ENCODE assay signal across 24 cellular contexts in genomic region chr19:43501661-43502418, GRCh38. TPM values are rescaled to one million over a fixed set of nuclear protein-coding genes. Genes with fewer than 3 reads are reported as not detected.
DNase-seq lines count a peak whose midpoint lies in the region; ATAC-seq, FAIRE-seq and TF ChIP-seq lines count a peak whose summit lies in the region.
"Had no signal": no experiment of that assay in that cellular context is flagged by ENCODE, and none has a peak within 500 bp of the region (broad histone marks: within the 10 kb centered on the region; RNA-seq: fewer than 3 reads in every experiment).

No MANE protein-coding gene starts in this region.

- H2AK5ac ChIP-seq in H1 (ENCODE audit: low read depth, low read length) = no peak overlapping the region
- H2AK5ac ChIP-seq in mesendoderm (ENCODE audit: low read length) = no peak overlapping the region

- no peak for TF ChIP-seq CTCF in H1 (IDR thresholded peaks at IDR 0.05; ENCODE audit: control extremely low read depth in 1 of 3, insufficient read depth in 1 of 3, low read depth in 1 of 3, low read length in 3 of 3)

- TF ChIP-seq RAD21 in H1 (IDR thresholded peaks at IDR 0.05 in 1 of 2, conservative IDR thresholded peaks at IDR 0.05 in 1 of 2; ENCODE audit: low read depth in 2 of 2, low read length in 2 of 2) = no peak

- H4K20me1 ChIP-seq in H1 (replicated peaks in 1 of 2; ENCODE audit: control insufficient read depth in 1 of 2, insufficient read depth in 2 of 2, low read length in 2 of 2) = peaks cover 0 to 2% of the 10 kb centered on the region in 2 experiments

- H2BK20ac ChIP-seq in H1 (ENCODE audit: low read length) = no peak overlapping the region

- H3K27ac ChIP-seq in right cardiac atrium (ENCODE audit: low read length) (no peak overlapping the region), H1 (ENCODE audit: low read depth, low read length) (no peak overlapping the region), mesendoderm (ENCODE audit: low read depth, low read length) (no peak overlapping the region)
- H3K27ac ChIP-seq: A549, adrenal gland, lower lobe of right lung, upper lobe of right lung had no signal

- CTCF ChIA-PET in H1 (lab: Charles Lee; ENCODE audit: partially characterized antibody) = interaction anchor here (0.7 to 1.4 kb wide), 11 partner anchors 18 to 92 kb away, joined by 3 to 6 read pairs (median 3); partner anchors contain the start of gene LYPD3

- no peak overlapping the region for H3K4ac ChIP-seq in H1 (replicated peaks; ENCODE audit: insufficient read length, low read depth, low read length)
- no peak overlapping the region for H3K4ac ChIP-seq in mesendoderm (ENCODE audit: low read depth, low read length)

- H3K23me2 ChIP-seq in H1 (ENCODE audit: low read depth, low read length) = peaks cover 18% of the 10 kb centered on the region; the same call in 1 of the 2 replicates

- 68% methylated on average over 43 of the region's 43 CpGs for WGBS in right cardiac atrium
- WGBS in H1 (ENCODE audit: extremely low coverage in 1 of 2, insufficient coverage in 1 of 2, insufficient read length in 1 of 2, insufficient replicate concordance in 2 of 2, low coverage in 1 of 2, low lambda C conversion rate in 2 of 2, missing lambda C conversion rate in 1 of 2), 2 experiments = 7% methylated on average over 42 of the region's 43 CpGs; no CpG with 5 or more reads in 1 of the 2 experiments
- WGBS in mesendoderm (ENCODE audit: extremely low coverage, insufficient coverage, low lambda C conversion rate) = no CpG with 5 or more reads among the region's 43 CpGs

- H3K79me1 ChIP-seq in H1 (ENCODE audit: low read depth, low read length) = no peaks in the 10 kb centered on the region
- H3K79me1 ChIP-seq in mesendoderm (ENCODE audit: low read length) = no peaks in the 10 kb centered on the region

- peak overlapping the region; percentile 82 for H4K8ac ChIP-seq in H1 (ENCODE audit: extremely low read depth, insufficient read depth, low read length)
- H4K8ac ChIP-seq in mesendoderm (ENCODE audit: low read depth, low read length) = no peak overlapping the region

- intact Hi-C loops in right cardiac atrium (cut with DNase I) (loop anchor here in 2 of 4 donors (5.0 kb wide), 1 partner anchor 40 kb away; no protein-coding TSS in a partner anchor), cardiac septum (cut with DNase I) (loop anchor here (5.0 kb wide), 1 partner anchor 40 kb away; no protein-coding TSS in a partner anchor)

- H2AFZ ChIP-seq in H1 (ENCODE audit: low read length) = peak overlapping the region; percentile 65; the same call in 1 of the 2 replicates

- peaks cover 0 to 4% (median 1%) of the 10 kb centered on the region in 4 experiments; a peak in 1 of 8 replicates for H3K36me3 ChIP-seq in H1 (ENCODE audit: control insufficient read depth in 2 of 4, insufficient read depth in 4 of 4, low read length in 3 of 4)
- H3K36me3 ChIP-seq in mesendoderm (ENCODE audit: control insufficient read depth, insufficient read depth, low read length) = no peaks in the 10 kb centered on the region

- POLR2A ChIA-PET in H1 (lab: Charles Lee; ENCODE audit: partially characterized antibody) = interaction anchor here (0.7 to 1.4 kb wide), 9 partner anchors 9 to 41 kb away, joined by 3 to 6 read pairs (median 3); no protein-coding TSS in a partner anchor

- H3K56ac ChIP-seq in H1 (replicated peaks; ENCODE audit: insufficient read length, low read depth, low read length) = no peak overlapping the region
- H3K56ac ChIP-seq in mesendoderm (ENCODE audit: low read length) = peak overlapping the region; percentile 58

- H3K18ac ChIP-seq in H1 (ENCODE audit: extremely low read depth, low read length) = peak overlapping the region; percentile 90
- H3K18ac ChIP-seq in mesendoderm (ENCODE audit: low read length) = no peak overlapping the region

- H3K27me3 ChIP-seq in right cardiac atrium (ENCODE audit: control insufficient read depth, insufficient read depth) (no peaks in the 10 kb centered on the region), H1 (replicated peaks in 1 of 4; ENCODE audit: control insufficient read depth in 3 of 4, extremely low read depth in 1 of 4, insufficient read depth in 3 of 4, low read length in 3 of 4) (peaks cover 3 to 16% (median 14%) of the 10 kb centered on the region in 4 experiments), mesendoderm (ENCODE audit: insufficient read depth, low read length, poor library complexity) (peaks cover 4% of the 10 kb centered on the region)
- H3K27me3 ChIP-seq: adrenal gland, upper lobe of right lung had no signal

- H2BK120ac ChIP-seq in H1 (replicated peaks; ENCODE audit: low read depth, low read length) (no peak overlapping the region), mesendoderm (ENCODE audit: low read depth, low read length) (no peak overlapping the region)

- no peak overlapping the region for H3K4me3 ChIP-seq in right cardiac atrium (ENCODE audit: low read length)
- H3K4me3 ChIP-seq in H1 (ENCODE audit: extremely low read depth in 1 of 4, insufficient read depth in 2 of 4, low read depth in 3 of 4, low read length in 4 of 4) = peak overlapping the region; percentile 65 to 70 (median 68)
- peak overlapping the region; percentile 4 for H3K4me3 ChIP-seq in mesendoderm (ENCODE audit: low read length)
- H3K4me3 ChIP-seq: A549, adrenal gland, lower lobe of right lung, upper lobe of right lung had no signal

- H3K23ac ChIP-seq in H1 (ENCODE audit: insufficient read length) (no peak overlapping the region), mesendoderm (ENCODE audit: low read length) (no peak overlapping the region)

- H3K9me3 ChIP-seq in right cardiac atrium (ENCODE audit: control insufficient read depth, low read length) (no peaks in the 10 kb centered on the region), H1 (ENCODE audit: insufficient read depth in 2 of 2, low read depth in 1 of 2, low read length in 1 of 2) (no peaks in the 10 kb centered on the region)
- H3K9me3 ChIP-seq: A549, adrenal gland, lower lobe of right lung, upper lobe of right lung had no signal

- peak overlapping the region; percentile 60 for H4K91ac ChIP-seq in H1 (replicated peaks; ENCODE audit: insufficient read length, low read length)

- TF ChIP-seq EP300 in H1 (IDR thresholded peaks at IDR 0.05; ENCODE audit: borderline replicate concordance in 1 of 2, low read depth in 2 of 2, low read length in 2 of 2) = peak in 1 of 2 experiments; percentile 15; a peak in 1 of 3 replicates

- H3K79me2 ChIP-seq in H1 (ENCODE audit: control insufficient read depth in 1 of 2, insufficient read depth in 2 of 2, low read length in 2 of 2) (no peaks in the 10 kb centered on the region), mesendoderm (ENCODE audit: control insufficient read depth, insufficient read depth, low read length) (no peaks in the 10 kb centered on the region)

- peak overlapping the region in 3 of 4 experiments; percentile 5 to 65 (median 49); a peak in 5 of 7 replicates for H3K9ac ChIP-seq in H1 (replicated peaks in 1 of 4; ENCODE audit: extremely low read depth in 1 of 4, low read depth in 3 of 4, low read length in 3 of 4)
- peak overlapping the region; percentile 47 for H3K9ac ChIP-seq in mesendoderm (ENCODE audit: low read length)

- no peak overlapping the region for H3K14ac ChIP-seq in H1 (ENCODE audit: insufficient read length)

- no peak for FAIRE-seq in H1 (lab: Jason Lieb, UNC)
- no peak for FAIRE-seq in GM12891 (lab: Jason Lieb, UNC)
- FAIRE-seq: A549, HepG2 had no signal

- TF ChIP-seq POLR2A in H1 (IDR thresholded peaks at IDR 0.05; ENCODE audit: control extremely low read depth in 1 of 2, low read depth in 2 of 2, low read length in 2 of 2) = peak in 1 of 2 experiments; percentile 10; a peak in 1 of 3 replicates
- TF ChIP-seq POLR2A in GM12891 (IDR thresholded peaks at IDR 0.05; ENCODE audit: low read depth, low read length) = no peak

- peak overlapping the region; percentile 84; the same call in 1 of the 2 replicates for H2BK12ac ChIP-seq in H1 (ENCODE audit: low read depth, low read length)

- H3K4me2 ChIP-seq in H1 (ENCODE audit: insufficient read depth in 1 of 2, low read depth in 2 of 2, low read length in 2 of 2) (peak overlapping the region; percentile 74 to 91), mesendoderm (ENCODE audit: low read length) (peak overlapping the region; percentile 57)

- no peak for ATAC-seq in right cardiac atrium
- ATAC-seq: A549; HepG2; lower lobe of right lung; naive thymus-derived CD8-positive, alpha-beta T cell; T-helper 17 cell; upper lobe of right lung had no signal

- H3K4me1 ChIP-seq in right cardiac atrium (ENCODE audit: control insufficient read depth, insufficient read depth, low read length) (peaks cover 3% of the 10 kb centered on the region), H1 (replicated peaks in 1 of 4; ENCODE audit: control insufficient read depth in 3 of 4, insufficient read depth in 4 of 4, low read length in 3 of 4) (peaks cover 0 to 6% (median 0%) of the 10 kb centered on the region in 4 experiments; a peak in 1 of 7 replicates), mesendoderm (ENCODE audit: control insufficient read depth, low read depth, low read length) (peaks cover 2% of the 10 kb centered on the region)

- DNase-seq in right cardiac atrium (peak in 2 of 3 donors; percentile 26 to 69), cardiac septum (ENCODE audit: low spot score) (no peak), H1 (ENCODE audit: low read depth in 1 of 2, low spot score in 2 of 2) (peak; percentile 43 to 83), mesendoderm (peak; percentile 73), GM12891 (ENCODE audit: insufficient read length, low spot score) (no peak), cortex of kidney (lab: John Stamatoyannopoulos, UW) (no peak), NCI-H1092 (lab: John Stamatoyannopoulos, UW) (no peak)
- no peak for DNase-seq in activated CD4-positive, CD25-positive, alpha-beta regulatory T cell treated with anti-CD3 and anti-CD28 coated beads, Interleukin-2, amount 50 U/mL, for 72 hours
- DNase-seq: activated B cell treated with CpG ODN at 0.5 μM for 24 hours; CD4-positive, CD25-positive, alpha-beta regulatory T cell; cerebellar nuclear complex; DND-41; foreskin fibroblast; lower lobe of right lung; naive thymus-derived CD8-positive, alpha-beta T cell; NCI-H2029; NCI-H524; SIG-M5; stimulated activated naive CD4-positive, alpha-beta T cell treated with Interleukin-2 at 50 U/mL for 16 hours; T-helper 17 cell; upper lobe of right lung had no signal

- H4K5ac ChIP-seq in H1 (ENCODE audit: insufficient read length, low read depth, low read length) = no peak overlapping the region
- no peak overlapping the region for H4K5ac ChIP-seq in mesendoderm (ENCODE audit: low read length)

- H2BK15ac ChIP-seq in H1 (ENCODE audit: low read length) = no peak overlapping the region
- H2BK15ac ChIP-seq in mesendoderm (replicated peaks; ENCODE audit: low read depth) = no peak overlapping the region

- H2BK5ac ChIP-seq in H1 (ENCODE audit: low read depth, low read length) (peak overlapping the region; percentile 49; the same call in 1 of the 2 replicates), mesendoderm (ENCODE audit: low read length) (no peak overlapping the region)

RNA-seq across cellular contexts. Expression of gene PHLDB3, which starts 2.7 kb away (rescaled TPM):
- total RNA-seq in right cardiac atrium (10 to 100 TPM in 2 of 4 donors, 1 to 10 TPM in 2; 6.3 to 11.4 (median 8.7) TPM), cardiac septum (7.3 TPM)
- polyA plus RNA-seq in right cardiac atrium (6.9 TPM), H1 (2011; rRNA removed) (4.0 and 6.5 TPM in 2 replicates)
- total RNA-seq in H1 (2021; fragmentation: NEBNext Ultra II Directional; extraction: Animal tissue kit (Norgen Biotek cat#: 25700)) = 7.5 and 8.5 TPM in 2 replicates
- polyA plus RNA-seq in H1 (2011; cell fraction: cytosol; rRNA removed) = 6.4 TPM
- polyA plus RNA-seq in H1 (2011; cell fraction: nucleus; rRNA removed) = 15.0 TPM
- 4.4 to 7.9 TPM (median 7.4 TPM) in 4 replicates for polyA plus RNA-seq in H1 (2012, experiment 1 of 2)
- polyA plus RNA-seq in H1 (2012, experiment 2 of 2) = 4.7 TPM
- 5.8 TPM for polyA plus RNA-seq in H1 (2013, experiment 1 of 2)
- polyA plus RNA-seq in H1 (2013, experiment 2 of 2) = 6.0 TPM
- 3.1 and 3.2 TPM in 2 replicates for polyA minus RNA-seq in H1 (2011; rRNA and poly(A)+ RNA removed)
- polyA minus RNA-seq in H1 (2011; cell fraction: cytosol; rRNA and poly(A)+ RNA removed) = 6.4 TPM
- polyA minus RNA-seq in H1 (2011; cell fraction: nucleus; rRNA and poly(A)+ RNA removed) = 9.0 TPM
- polyA plus RNA-seq in mesendoderm (2013, experiment 1 of 2) = 2.3 TPM
- polyA plus RNA-seq in mesendoderm (2013, experiment 2 of 2) = 2.3 TPM
- polyA plus RNA-seq in GM12891 (2012; ENCODE audit: low read depth, missing spikeins) = 13.1 TPM

RNA-seq across cellular contexts. Expression of gene ETHE1, which starts 25.2 kb away (rescaled TPM):
- total RNA-seq in right cardiac atrium (10 to 100 TPM; 12.6 to 18.2 (median 14.9) TPM), cardiac septum (12.2 TPM)
- polyA plus RNA-seq in right cardiac atrium (14.1 TPM), H1 (2011; rRNA removed) (92.7 and 96.0 TPM in 2 replicates)
- total RNA-seq in H1 (2021; fragmentation: NEBNext Ultra II Directional; extraction: Animal tissue kit (Norgen Biotek cat#: 25700)) = 18.6 and 19.9 TPM in 2 replicates
- 53.2 TPM for polyA plus RNA-seq in H1 (2011; cell fraction: cytosol; rRNA removed)
- polyA plus RNA-seq in H1 (2011; cell fraction: nucleus; rRNA removed) = 79.8 TPM
- polyA plus RNA-seq in H1 (2012, experiment 1 of 2) = 17.1 to 36.3 TPM (median 33.6 TPM) in 4 replicates
- 32.6 TPM for polyA plus RNA-seq in H1 (2012, experiment 2 of 2)
- polyA plus RNA-seq in H1 (2013, experiment 1 of 2) = 38.2 TPM
- 32.9 TPM for polyA plus RNA-seq in H1 (2013, experiment 2 of 2)
- 30.1 and 31.6 TPM in 2 replicates for polyA minus RNA-seq in H1 (2011; rRNA and poly(A)+ RNA removed)
- 15.7 TPM for polyA minus RNA-seq in H1 (2011; cell fraction: cytosol; rRNA and poly(A)+ RNA removed)
- polyA minus RNA-seq in H1 (2011; cell fraction: nucleus; rRNA and poly(A)+ RNA removed) = 10.8 TPM
- polyA plus RNA-seq in mesendoderm (2013, experiment 1 of 2) = 6.7 TPM
- 6.7 TPM for polyA plus RNA-seq in mesendoderm (2013, experiment 2 of 2)
- 91.9 TPM for polyA plus RNA-seq in GM12891 (2012; ENCODE audit: low read depth, missing spikeins)

RNA-seq across cellular contexts. Expression of gene ZNF575, which starts 31.1 kb away (rescaled TPM):
- total RNA-seq in right cardiac atrium (1 to 10 TPM; 1.4 to 3.2 (median 2.4) TPM), cardiac septum (1.7 TPM)
- polyA plus RNA-seq in right cardiac atrium (0.97 TPM), H1 (2011; rRNA removed) (0.05 and 0.16 TPM in 2 replicates)
- total RNA-seq in H1 (2021; fragmentation: NEBNext Ultra II Directional; extraction: Animal tissue kit (Norgen Biotek cat#: 25700)) = not detected in 2 replicates
- not detected for polyA plus RNA-seq in H1 (2011; cell fraction: cytosol; rRNA removed)
- polyA plus RNA-seq in H1 (2011; cell fraction: nucleus; rRNA removed) = 0.10 TPM
- 0.25 to 0.71 TPM (median 0.55 TPM) in 4 replicates for polyA plus RNA-seq in H1 (2012, experiment 1 of 2)
- 0.16 TPM for polyA plus RNA-seq in H1 (2012, experiment 2 of 2)
- 0.28 TPM for polyA plus RNA-seq in H1 (2013, experiment 1 of 2)
- polyA plus RNA-seq in H1 (2013, experiment 2 of 2) = 0.20 TPM
- polyA minus RNA-seq in H1 (2011; rRNA and poly(A)+ RNA removed) = not detected in 2 replicates
- polyA minus RNA-seq in H1 (2011; cell fraction: cytosol; rRNA and poly(A)+ RNA removed) = not detected
- polyA minus RNA-seq in H1 (2011; cell fraction: nucleus; rRNA and poly(A)+ RNA removed) = 0.30 TPM
- 0.13 TPM for polyA plus RNA-seq in mesendoderm (2013, experiment 1 of 2)
- 0.27 TPM for polyA plus RNA-seq in mesendoderm (2013, experiment 2 of 2)
- polyA plus RNA-seq in GM12891 (2012; ENCODE audit: low read depth, missing spikeins) = 1.8 TPM

RNA-seq across cellular contexts. Expression of gene LYPD3, which starts 36.4 kb away (rescaled TPM):
- total RNA-seq in right cardiac atrium = 1 to 10 TPM in 1 of 4 donors, under 1 TPM in 3; 0.53 to 1.5 (median 0.75) TPM
- polyA plus RNA-seq in right cardiac atrium = 0.97 TPM
- total RNA-seq in cardiac septum = not detected
- total RNA-seq in H1 (2021; fragmentation: NEBNext Ultra II Directional; extraction: Animal tissue kit (Norgen Biotek cat#: 25700)) = 4.0 and 4.1 TPM in 2 replicates
- polyA plus RNA-seq in H1 (2011; rRNA removed) = 16.4 and 18.4 TPM in 2 replicates
- 7.3 TPM for polyA plus RNA-seq in H1 (2011; cell fraction: cytosol; rRNA removed)
- 10.4 TPM for polyA plus RNA-seq in H1 (2011; cell fraction: nucleus; rRNA removed)
- polyA plus RNA-seq in H1 (2012, experiment 1 of 2) = 4.2 to 7.0 TPM (median 5.4 TPM) in 4 replicates
- polyA plus RNA-seq in H1 (2012, experiment 2 of 2) = 5.2 TPM
- polyA plus RNA-seq in H1 (2013, experiment 1 of 2) = 6.0 TPM
- 5.9 TPM for polyA plus RNA-seq in H1 (2013, experiment 2 of 2)
- polyA minus RNA-seq in H1 (2011; rRNA and poly(A)+ RNA removed) = 2.0 and 2.5 TPM in 2 replicates
- 3.4 TPM for polyA minus RNA-seq in H1 (2011; cell fraction: cytosol; rRNA and poly(A)+ RNA removed)
- polyA minus RNA-seq in H1 (2011; cell fraction: nucleus; rRNA and poly(A)+ RNA removed) = 3.5 TPM
- 2.9 TPM for polyA plus RNA-seq in mesendoderm (2013, experiment 1 of 2)
- polyA plus RNA-seq in mesendoderm (2013, experiment 2 of 2) = 2.3 TPM
- polyA plus RNA-seq in GM12891 (2012; ENCODE audit: low read depth, missing spikeins) = 0.87 TPM
- total RNA-seq: activated B cell treated with CpG ODN at 0.5 μM for 24 hours had no signal

Comparison
In these comparisons a context has a peak if more than half of its experiments do, and no peak if none do; other contexts are left out.
1. DNase-seq: peak in right cardiac atrium (2 of 3), H1 (2 of 2) and mesendoderm (single experiment); none in cardiac septum (single experiment), GM12891 (single experiment), cortex of kidney (single experiment), NCI-H1092 (single experiment) and activated CD4-positive, CD25-positive, alpha-beta regulatory T cell treated with anti-CD3 and anti-CD28 coated beads, Interleukin-2, amount 50 U/mL, for 72 hours (single experiment).